Comparison of ENCODE assay signal across 24 cellular contexts in genomic region chr14:104803280-104803915, GRCh38. TPM values are rescaled to one million over a fixed set of nuclear protein-coding genes. Genes with fewer than 3 reads are reported as not detected.
DNase-seq lines count a peak whose midpoint lies in the region; ATAC-seq and TF ChIP-seq lines count a peak whose summit lies in the region.
"Had no signal": no experiment of that assay in that cellular context is flagged by ENCODE, and none has a peak within 500 bp of the region (broad histone marks: within the 10 kb centered on the region; RNA-seq: fewer than 3 reads in every experiment).

No MANE protein-coding gene starts in this region.

- in situ Hi-C loops in Panc1 (cut with HindIII; ENCODE audit: low pct_unique_long_range_greater_than_20kb, low sequenced_read_pairs): no loop called here

- H3K4me2 ChIP-seq in smooth muscle cell: no peak overlapping the region

- H3K36me3 ChIP-seq in Panc1 (ENCODE audit: control insufficient read depth, insufficient read depth, low read length) (no peaks in the 10 kb centered on the region), right lobe of liver (no peaks in the 10 kb centered on the region), smooth muscle cell (ENCODE audit: low read depth) (no peaks in the 10 kb centered on the region)
- H3K36me3 ChIP-seq: adrenal gland, heart left ventricle, lower lobe of right lung, MG63 had no signal

- ATAC-seq in Panc1 (peak; percentile 29; the same call in 1 of the 2 replicates), right lobe of liver (no peak)
- ATAC-seq: body of pancreas; esophagus mucosa; GM12878; heart left ventricle; lower lobe of right lung; naive thymus-derived CD8-positive, alpha-beta T cell; stimulated activated naive B cell treated with anti-CD40 and anti-IgM and Interleukin-4, amounts not matched to agents 10 μg/mL and 1 μg/mL and 100 μg/mL, for 72 hours had no signal

- no peak for TF ChIP-seq CTCF in C4-2B (conservative IDR thresholded peaks at IDR 0.05)
- TF ChIP-seq CTCF in HL-60 (IDR thresholded peaks at IDR 0.05; ENCODE audit: insufficient read depth, low read length): no peak
- TF ChIP-seq CTCF in Panc1 (IDR thresholded peaks at IDR 0.05): peak; percentile 69; the same call in 1 of the 2 replicates
- no peak for TF ChIP-seq CTCF in right lobe of liver (IDR thresholded peaks at IDR 0.05)
- TF ChIP-seq CTCF in smooth muscle cell (IDR thresholded peaks at IDR 0.05; ENCODE audit: borderline replicate concordance, insufficient read depth, poor library complexity, severe bottlenecking): no peak

- H3K4me1 ChIP-seq in Panc1 (ENCODE audit: control insufficient read depth, insufficient read depth, low read length): peaks cover 56% of the 10 kb centered on the region
- peaks cover 3 to 22% (median 11%) of the 10 kb centered on the region in 4 donors for H3K4me1 ChIP-seq in right lobe of liver
- peaks cover 13% of the 10 kb centered on the region for H3K4me1 ChIP-seq in smooth muscle cell (ENCODE audit: low read depth)

- DNase-seq in HL-60 (ENCODE audit: low read depth in 1 of 2, low spot score in 1 of 2) (no peak), Panc1 (ENCODE audit: low read depth, low spot score) (no peak), right lobe of liver (peak in 2 of 3 donors; percentile 17 to 40), AG20443 (ENCODE audit: low spot score) (no peak), smooth muscle cell (lab: John Stamatoyannopoulos, UW; ENCODE audit: unreplicated experiment) (no peak), posterior cingulate gyrus (no peak)
- DNase-seq: activated B cell treated with CpG ODN at 0.5 μM for 24 hours; activated CD4-positive, alpha-beta T cell treated with anti-CD3 and anti-CD28 coated beads, Interleukin-2, amount 50 U/mL, for 4 hours; activated naive CD4-positive, alpha-beta T cell; activated T-cell treated with anti-CD3 and anti-CD28 coated beads, Interleukin-2, amount 50 U/mL, for 48 hours; cerebellar nuclear complex; dermis blood vessel endothelial cell; lower lobe of right lung; MG63; naive thymus-derived CD8-positive, alpha-beta T cell; NCI-H1105; occipital lobe; stimulated activated naive B cell treated with anti-CD40 and anti-IgM and Interleukin-4, amounts not matched to agents 10 μg/mL and 1 μg/mL and 100 μg/mL, for 72 hours had no signal

- TF ChIP-seq POLR2A in right lobe of liver (IDR thresholded peaks at IDR 0.05): no peak

- intact Hi-C loops in Panc1 (cut with micrococcal nuclease; ENCODE audit: unreplicated experiment) (no loop called here), right lobe of liver (cut with DNase I) (no loop called here), posterior cingulate gyrus (cut with DNase I) (no loop called here)

- H3K4me3 ChIP-seq in HL-60 (replicated peaks; ENCODE audit: insufficient read depth, low read length): no peak overlapping the region
- peak overlapping the region; percentile 35 to 56; a peak in 3 of 4 replicates for H3K4me3 ChIP-seq in Panc1 (ENCODE audit: low read depth in 2 of 2, low read length in 2 of 2)
- H3K4me3 ChIP-seq in right lobe of liver: no peak overlapping the region
- no peak overlapping the region for H3K4me3 ChIP-seq in smooth muscle cell
- H3K4me3 ChIP-seq: adrenal gland, body of pancreas, GM12878, heart left ventricle, MG63 had no signal

- no peaks in the 10 kb centered on the region for H3K9me3 ChIP-seq in Panc1 (ENCODE audit: control insufficient read depth, insufficient read depth, low read depth, low read length)
- no peaks in the 10 kb centered on the region for H3K9me3 ChIP-seq in right lobe of liver
- H3K9me3 ChIP-seq in smooth muscle cell (replicated peaks; ENCODE audit: low read depth): no peaks in the 10 kb centered on the region
- H3K9me3 ChIP-seq: adrenal gland, body of pancreas, heart left ventricle, lower lobe of right lung, MG63 had no signal

- TSS peak; percentile 83 for BruUV-seq in Panc1 (replicated peaks; lab: Mats Ljungman, UMichigan)

- H3K79me2 ChIP-seq in smooth muscle cell (ENCODE audit: low read depth): no peaks in the 10 kb centered on the region

- H3K9ac ChIP-seq in smooth muscle cell (ENCODE audit: low read depth): no peak overlapping the region

- H3K27me3 ChIP-seq in HL-60 (ENCODE audit: insufficient read depth, poor library complexity, severe bottlenecking) (peaks cover 4% of the 10 kb centered on the region), Panc1 (ENCODE audit: control insufficient read depth, insufficient read depth, low read length) (no peaks in the 10 kb centered on the region), right lobe of liver (no peaks in the 10 kb centered on the region), smooth muscle cell (ENCODE audit: low read depth) (no peaks in the 10 kb centered on the region)
- H3K27me3 ChIP-seq: adrenal gland, body of pancreas, heart left ventricle, MG63 had no signal

- WGBS in right lobe of liver (ENCODE audit: insufficient coverage, low coverage, low lambda C conversion rate, missing lambda C conversion rate): 80% methylated on average over 1 of the region's 19 CpGs
- 88% methylated on average over 19 of the region's 19 CpGs for WGBS in smooth muscle cell (ENCODE audit: low lambda C conversion rate)

- H3K27ac ChIP-seq in C4-2B (peak overlapping the region; percentile 98), HL-60 (replicated peaks) (peak overlapping the region; percentile 68), Panc1 (ENCODE audit: low read length) (peak overlapping the region; percentile 63), right lobe of liver (no peak overlapping the region), smooth muscle cell (ENCODE audit: low read depth) (no peak overlapping the region)
- H3K27ac ChIP-seq: adrenal gland, heart left ventricle, lower lobe of right lung had no signal

- peaks cover 11% of the 10 kb centered on the region for H3F3A ChIP-seq in smooth muscle cell (ENCODE audit: low read depth)

- no peak overlapping the region for H2AFZ ChIP-seq in smooth muscle cell (ENCODE audit: low read depth)

- peaks cover 9% of the 10 kb centered on the region for H4K20me1 ChIP-seq in smooth muscle cell (ENCODE audit: low read depth)

- CTCF ChIA-PET in Panc1 (lab: Charles Lee): no interaction called here

- POLR2A ChIA-PET in Panc1 (lab: Charles Lee): no interaction called here

RNA-seq across cellular contexts. Expression of gene ZBTB42, which starts 2.5 kb away (rescaled TPM):
- total RNA-seq in Panc1 (2021; ENCODE audit: unreplicated experiment) (16.5 TPM), right lobe of liver (10 to 100 TPM in 2 of 6 experiments, 1 to 10 TPM in 4; 2.2 to 13.7 (median 3.6) TPM), smooth muscle cell (1.6 and 4.2 TPM in 2 replicates)
- polyA plus RNA-seq in Panc1 (2012; ENCODE audit: insufficient read length): 17.3 TPM
- polyA plus RNA-seq in smooth muscle cell: 0.72 and 1.1 TPM in 2 replicates

RNA-seq across cellular contexts. Expression of gene AKT1, which starts 7.8 kb away (rescaled TPM):
- total RNA-seq in Panc1 (2021; ENCODE audit: unreplicated experiment): 175 TPM
- 296 TPM for polyA plus RNA-seq in Panc1 (2012; ENCODE audit: insufficient read length)
- 10 to 100 TPM; 66.7 to 92.1 (median 83.9) TPM for total RNA-seq in right lobe of liver
- total RNA-seq in smooth muscle cell: 93.7 and 99.9 TPM in 2 replicates
- 179 and 189 TPM in 2 replicates for polyA plus RNA-seq in smooth muscle cell

RNA-seq across cellular contexts. Expression of gene SIVA1, which starts 50.5 kb away (rescaled TPM):
- total RNA-seq in Panc1 (2021; ENCODE audit: unreplicated experiment): 100 TPM
- 184 TPM for polyA plus RNA-seq in Panc1 (2012; ENCODE audit: insufficient read length)
- 100 to 1,000 TPM in 2 of 6 experiments, 10 to 100 TPM in 4; 38.1 to 252 (median 50.6) TPM for total RNA-seq in right lobe of liver
- total RNA-seq in smooth muscle cell: 78.5 and 155 TPM in 2 replicates
- 118 and 133 TPM in 2 replicates for polyA plus RNA-seq in smooth muscle cell

Comparison
In these comparisons a context has a peak if more than half of its experiments do, and no peak if none do; other contexts are left out.
1. H3K27ac ChIP-seq: peak in C4-2B (single experiment), HL-60 (single experiment) and Panc1 (single experiment); none in right lobe of liver (0 of 3) and smooth muscle cell (single experiment).
2. DNase-seq: peak in right lobe of liver (2 of 3); none in HL-60 (0 of 2), Panc1 (single experiment), AG20443 (single experiment), smooth muscle cell (single experiment) and posterior cingulate gyrus (0 of 10).
3. H3K4me3 ChIP-seq: peak in Panc1 (2 of 2); none in HL-60 (single experiment), right lobe of liver (0 of 3) and smooth muscle cell (single experiment).